In genomic region chr1:51954783-51955182, GRCh38 we compare ENCODE assay signal across 20 cellular contexts.
"Had no signal": no experiment of that assay in that cellular context is flagged by ENCODE, and none has a peak within 500 bp of the region (broad histone marks: within the 10 kb centered on the region; RNA-seq: fewer than 3 reads in every experiment).

No MANE protein-coding gene starts in this region.

- H3K36me3 ChIP-seq: brain microvascular endothelial cell, cardiac muscle cell had no signal

- H3K27me3 ChIP-seq: brain microvascular endothelial cell, cardiac muscle cell had no signal

- H3K27ac ChIP-seq: brain microvascular endothelial cell, cardiac muscle cell, coronary artery had no signal

- H3K4me3 ChIP-seq: cardiac muscle cell, coronary artery had no signal

- ATAC-seq: activated naive CD4-positive, alpha-beta T cell treated with anti-CD3 and anti-CD28 coated beads, Interleukin-2, amount 50 U/mL, for 72 hours; activated T-cell treated with anti-CD3 and anti-CD28 coated beads, Interleukin-2, amount 50 U/mL, for 4 hours; T-helper 17 cell had no signal

- DNase-seq: activated CD4-positive, alpha-beta T cell treated with anti-CD3 and anti-CD28 coated beads for 48 hours; activated CD4-positive, alpha-beta T cell treated with anti-CD3 and anti-CD28 coated beads, Interleukin-2, amount 50 U/mL, for 4 hours; activated CD4-positive, CD25-positive, alpha-beta regulatory T cell treated with anti-CD3 and anti-CD28 coated beads, Interleukin-2, amount 50 U/mL, for 72 hours; activated CD8-positive, alpha-beta memory T cell treated with anti-CD3 and anti-CD28 coated beads for 24 hours; activated effector memory CD4-positive, alpha-beta T cell treated with anti-CD3 and anti-CD28 coated beads, Interleukin-2, amount 50 U/mL, for 16 hours; activated naive CD4-positive, alpha-beta T cell treated with Interleukin-2 at 50 U/mL for 16 hours; activated T-cell treated with anti-CD3 and anti-CD28 coated beads, Interleukin-2, amount 50 U/mL, for 4 hours; brain microvascular endothelial cell; Kasumi-1; KBM-7; NCI-H146; NCI-H1930; NCI-H510A treated with DMSO at 0.1 percent for 48 hours; NCI-H69; SIG-M5; T-helper 17 cell; T-helper 9 cell had no signal
